ENCODE assay signal across 8 cellular contexts in the genomic region with DNA sequence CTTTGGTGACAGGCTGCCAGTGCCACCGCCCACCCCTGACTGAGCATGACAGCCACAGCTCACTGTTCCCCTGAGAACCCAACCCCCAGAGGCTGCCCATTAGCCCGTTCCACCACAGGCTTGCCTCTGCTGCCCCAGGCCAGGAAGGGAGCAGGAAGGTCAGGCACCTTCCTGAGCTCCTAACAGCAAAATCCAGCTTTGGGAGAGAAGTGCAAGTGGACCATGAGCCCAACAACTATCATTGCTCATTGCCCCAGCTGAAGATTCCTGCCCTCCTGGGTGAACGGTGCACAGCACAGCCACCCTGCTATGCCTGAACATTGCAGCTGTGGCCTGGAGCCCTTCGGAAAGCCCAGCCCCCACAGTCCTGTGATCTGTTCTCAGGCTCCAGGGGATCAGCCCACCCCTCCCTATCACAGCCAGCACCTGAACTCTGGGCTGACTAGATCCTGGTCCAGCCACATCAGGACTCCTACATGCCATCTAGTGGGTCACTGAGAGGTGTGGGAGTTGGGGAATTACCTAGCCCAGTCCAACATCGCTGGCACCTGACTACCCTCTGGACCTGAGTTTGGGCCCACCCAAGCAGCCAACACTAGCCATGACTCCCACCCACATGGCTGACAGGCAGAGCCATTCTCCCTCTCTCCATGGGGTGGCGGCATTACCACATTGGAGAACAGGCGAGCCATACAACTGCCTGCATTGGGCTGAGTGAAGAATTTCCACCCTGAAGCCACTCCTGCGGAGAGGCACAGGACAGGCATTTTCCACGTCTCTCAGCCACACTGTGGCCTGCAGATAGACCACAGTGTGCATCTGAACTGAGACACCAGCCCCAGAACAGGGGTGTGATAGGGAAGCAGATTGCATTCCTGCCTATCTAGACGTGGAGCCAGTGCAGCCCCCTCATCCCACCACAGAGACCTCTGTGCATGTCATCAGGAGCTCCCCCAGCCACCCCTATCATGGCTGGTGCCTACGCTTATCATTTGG. TPM values are rescaled to one million over a fixed set of nuclear protein-coding genes. Genes with fewer than 3 reads are reported as not detected.
DNase-seq lines count a peak whose midpoint lies in the region; ATAC-seq, FAIRE-seq and TF ChIP-seq lines count a peak whose summit lies in the region.

No MANE protein-coding gene starts in this region.

- no peak for TF ChIP-seq EP300 in transverse colon (IDR thresholded peaks at IDR 0.05; ENCODE audit: low read depth)

- peak; percentile 67 for ATAC-seq in HG03521 (IDR thresholded peaks at IDR 0.05; ENCODE audit: unreplicated experiment)
- peak; percentile 93 to 99 (median 98) for ATAC-seq in pancreas

- peak; percentile 78 for TF ChIP-seq CTCF in GM12875 (IDR thresholded peaks at IDR 0.05; ENCODE audit: borderline replicate concordance, insufficient read depth, low read depth, low read length)
- TF ChIP-seq CTCF in pancreas (IDR thresholded peaks at IDR 0.05) = peak; percentile 64 to 90 (median 72)
- TF ChIP-seq CTCF in transverse colon (IDR thresholded peaks at IDR 0.05) = peak; percentile 84 to 87 (median 84)

- no peak overlapping the region for H3K27ac Mint-ChIP-seq in activated naive CD4-positive, alpha-beta T cell treated with anti-CD3 and anti-CD28 coated beads, Interleukin-2, amount 10 ng/mL, durations not matched to agents 7 days and 5 days

- H3K4me3 Mint-ChIP-seq in activated naive CD4-positive, alpha-beta T cell treated with anti-CD3 and anti-CD28 coated beads, Interleukin-2, amount 10 ng/mL, durations not matched to agents 7 days and 5 days = no peak overlapping the region

- no peak for TF ChIP-seq POLR2A in transverse colon (IDR thresholded peaks at IDR 0.05)

- CTCF ChIA-PET in activated naive CD4-positive, alpha-beta T cell treated with anti-CD3 and anti-CD28 coated beads, Interleukin-2, amount 10 ng/mL, durations not matched to agents 7 days and 5 days (lab: Charles Lee) = interaction anchor here (0.9 to 3.9 kb wide), 7 partner anchors 9 to 97 kb away, joined by 3 to 16 read pairs (median 4); no protein-coding TSS in a partner anchor

- H3K4me3 ChIP-seq in GM12875 (ENCODE audit: low read depth, low read length) (no peak overlapping the region), pancreas (no peak overlapping the region), transverse colon (no peak overlapping the region)

- H3K36me3 ChIP-seq in pancreas = no peaks in the 10 kb centered on the region
- H3K36me3 ChIP-seq in transverse colon = no peaks in the 10 kb centered on the region

- no peak for FAIRE-seq in pancreas (lab: Jason Lieb, UNC)

- H3K27ac ChIP-seq in pancreas (no peak overlapping the region), transverse colon (peak overlapping the region in 1 of 4 donors; percentile 4)

- no peaks in the 10 kb centered on the region for H3K9me3 ChIP-seq in pancreas
- H3K9me3 ChIP-seq in transverse colon = no peaks in the 10 kb centered on the region

- H3K27me3 Mint-ChIP-seq in activated naive CD4-positive, alpha-beta T cell treated with anti-CD3 and anti-CD28 coated beads, Interleukin-2, amount 10 ng/mL, durations not matched to agents 7 days and 5 days = no peaks in the 10 kb centered on the region

- peaks cover 3% of the 10 kb centered on the region for H3K9me3 Mint-ChIP-seq in activated naive CD4-positive, alpha-beta T cell treated with anti-CD3 and anti-CD28 coated beads, Interleukin-2, amount 10 ng/mL, durations not matched to agents 7 days and 5 days

- H3K36me3 Mint-ChIP-seq in activated naive CD4-positive, alpha-beta T cell treated with anti-CD3 and anti-CD28 coated beads, Interleukin-2, amount 10 ng/mL, durations not matched to agents 7 days and 5 days = peaks cover 55% of the 10 kb centered on the region

- H3K4me1 ChIP-seq in pancreas = no peaks in the 10 kb centered on the region
- H3K4me1 ChIP-seq in transverse colon = peaks cover 0 to 5% (median 0%) of the 10 kb centered on the region in 4 donors

- no peaks in the 10 kb centered on the region for H3K27me3 ChIP-seq in pancreas
- H3K27me3 ChIP-seq in transverse colon = no peaks in the 10 kb centered on the region

- intact Hi-C loops in pancreas (cut with DNase I) (no loop called here), transverse colon (cut with DNase I; ENCODE audit: low total_unique reads) (no loop called here)

- in situ Hi-C loops in transverse colon (cut with MboI; ENCODE audit: low pct_ligation_motif_present in 1 of 4, low pct_unique_long_range_greater_than_20kb in 1 of 4, low sequenced_read_pairs in 3 of 4) = no loop called here

- H3K4me1 Mint-ChIP-seq in activated naive CD4-positive, alpha-beta T cell treated with anti-CD3 and anti-CD28 coated beads, Interleukin-2, amount 10 ng/mL, durations not matched to agents 7 days and 5 days = no peaks in the 10 kb centered on the region

- DNase-seq in A172 (ENCODE audit: low spot score) (peak; percentile 67), SK-N-DZ (ENCODE audit: low spot score) (peak; percentile 35), glomerular visceral epithelial cell (ENCODE audit: extremely low spot score) (peak; percentile 73), pancreas (peak; percentile 55 to 76 (median 68)), transverse colon (peak; percentile 72)
- DNase-seq in activated naive CD4-positive, alpha-beta T cell treated with anti-CD3 and anti-CD28 coated beads, Interleukin-2, amount 10 ng/mL, durations not matched to agents 7 days and 5 days = peak; percentile 67

- 22 to 25% methylated on average over 11 of the region's 11 CpGs for WGBS in pancreas, 2 donors
- 32% methylated on average over 11 of the region's 11 CpGs; no CpG with 5 or more reads in 1 of the 2 donors for WGBS in transverse colon (ENCODE audit: low coverage in 1 of 2), 2 donors

RNA-seq across cellular contexts. Expression of gene ANTXRL, which starts 58.4 kb away (rescaled TPM):
- total RNA-seq in A172 (2014; rRNA removed; shearing (Covaris generic)) = 1.8 TPM in 1 of 2 replicates, not detected in the other
- not detected in 2 replicates for polyA plus RNA-seq in SK-N-DZ (2014; cell fraction: cytosol; rRNA removed)
- polyA plus RNA-seq in SK-N-DZ (2014; cell fraction: nucleus; rRNA removed) = not detected in 2 replicates
- not detected for total RNA-seq in pancreas
- polyA plus RNA-seq in pancreas = under 1 TPM in 1 of 2 donors, not detected in 1; 0.15 TPM
- total RNA-seq in transverse colon = not detected
